27 cellular contexts compared by ENCODE assay signal in genomic region chr1:16965486-16966067, GRCh38. TPM values are rescaled to one million over a fixed set of nuclear protein-coding genes. Genes with fewer than 3 reads are reported as not detected.
"Had no signal": no experiment of that assay in that cellular context is flagged by ENCODE, and none has a peak within 500 bp of the region (broad histone marks: within the 10 kb centered on the region; RNA-seq: fewer than 3 reads in every experiment).

No MANE protein-coding gene starts in this region.

- H3K9ac ChIP-seq: neural progenitor cell had no signal

- H3K36me3 ChIP-seq: neural progenitor cell, uterus had no signal

- H3K4me1 ChIP-seq: neural progenitor cell had no signal

- ATAC-seq: activated CD4-positive, alpha-beta T cell treated with anti-CD3 and anti-CD28 coated beads for 36 hours; activated naive CD8-positive, alpha-beta T cell treated with anti-CD3 and anti-CD28 coated beads, Interleukin-2, amount 50 U/mL, for 24 hours; esophagus mucosa; heart left ventricle; left colon; stimulated activated naive CD8-positive, alpha-beta T cell treated with anti-CD3 and anti-CD28 coated beads, Interleukin-15, Interleukin-2, amounts not matched to agents 100 U/mL and 50 U/mL, for 24 hours had no signal

- H3K27me3 Mint-ChIP-seq: activated CD4-positive, alpha-beta T cell treated with anti-CD3 and anti-CD28 coated beads for 36 hours; activated naive CD8-positive, alpha-beta T cell treated with anti-CD3 and anti-CD28 coated beads, Interleukin-2, amount 50 U/mL, for 24 hours; naive B cell had no signal

- H3K27me3 ChIP-seq: dorsolateral prefrontal cortex, heart left ventricle, neural progenitor cell, right atrium auricular region, uterus had no signal

- H3K27ac Mint-ChIP-seq: activated CD4-positive, alpha-beta T cell treated with anti-CD3 and anti-CD28 coated beads for 36 hours; activated naive CD8-positive, alpha-beta T cell treated with anti-CD3 and anti-CD28 coated beads, Interleukin-2, amount 50 U/mL, for 24 hours; neural progenitor cell had no signal

- H3K4me2 ChIP-seq: neural progenitor cell had no signal

- H2AFZ ChIP-seq: neural progenitor cell had no signal

- H3K9me3 Mint-ChIP-seq: activated naive CD8-positive, alpha-beta T cell treated with anti-CD3 and anti-CD28 coated beads, Interleukin-2, amount 50 U/mL, for 24 hours; immature natural killer cell; naive B cell; neural progenitor cell had no signal

- H3K4me3 ChIP-seq: coronary artery, dorsolateral prefrontal cortex, heart left ventricle, neural progenitor cell, right atrium auricular region, thoracic aorta, uterus had no signal

- H3K4me3 Mint-ChIP-seq: activated CD4-positive, alpha-beta T cell treated with anti-CD3 and anti-CD28 coated beads for 36 hours; activated naive CD8-positive, alpha-beta T cell treated with anti-CD3 and anti-CD28 coated beads, Interleukin-2, amount 50 U/mL, for 24 hours; immature natural killer cell had no signal

- DNase-seq: activated CD4-positive, alpha-beta T cell treated with anti-CD3 and anti-CD28 coated beads for 36 hours; activated CD4-positive, CD25-positive, alpha-beta regulatory T cell; activated CD8-positive, alpha-beta memory T cell treated with anti-CD3 and anti-CD28 coated beads for 24 hours; activated effector memory CD4-positive, alpha-beta T cell treated with Interleukin-2 at 50 U/mL for 16 hours; activated naive CD4-positive, alpha-beta T cell treated with anti-CD3 and anti-CD28 coated beads, Interleukin-2, amount 50 U/mL, for 16 hours; activated naive CD8-positive, alpha-beta T cell treated with anti-CD3 and anti-CD28 coated beads, Interleukin-2, amount 50 U/mL, for 24 hours; cerebellar nuclear complex; dorsolateral prefrontal cortex; foreskin fibroblast; heart left ventricle; hypothalamus; immature natural killer cell; kidney; left colon; mammary epithelial cell; naive B cell; stimulated activated CD4-positive, alpha-beta T cell treated with anti-CD3 and anti-CD28 coated beads, Interleukin-15, amount 100 ng/mL, for 24 hours; stimulated activated CD4-positive, alpha-beta T cell treated with anti-CD3 and anti-CD28 coated beads, Interleukin-2, amount 100 ng/mL, for 24 hours; stimulated activated naive CD8-positive, alpha-beta T cell treated with anti-CD3 and anti-CD28 coated beads, Interleukin-15, Interleukin-2, amounts not matched to agents 100 U/mL and 50 U/mL, for 24 hours; trophoblast cell; uterus had no signal

- H3K9me3 ChIP-seq: heart left ventricle, right atrium auricular region, thoracic aorta, uterus had no signal

- H3K27ac ChIP-seq: heart left ventricle, neural progenitor cell, right atrium auricular region had no signal

RNA-seq across cellular contexts. Expression of gene MFAP2, which starts 14.8 kb away (rescaled TPM):
- total RNA-seq: activated CD4-positive, alpha-beta T cell treated with anti-CD3 and anti-CD28 coated beads for 36 hours; T-helper 1 cell treated with Interleukin-12 subunit alpha and Interleukin-12 subunit beta and Interleukin-4 antibody, amounts not matched to agents 30 ng/mL and 1 ng/mL, for 36 hours had no signal
- polyA plus RNA-seq: immature natural killer cell had no signal
